ENCODE assay signal across 1 cellular context in the genomic region with DNA sequence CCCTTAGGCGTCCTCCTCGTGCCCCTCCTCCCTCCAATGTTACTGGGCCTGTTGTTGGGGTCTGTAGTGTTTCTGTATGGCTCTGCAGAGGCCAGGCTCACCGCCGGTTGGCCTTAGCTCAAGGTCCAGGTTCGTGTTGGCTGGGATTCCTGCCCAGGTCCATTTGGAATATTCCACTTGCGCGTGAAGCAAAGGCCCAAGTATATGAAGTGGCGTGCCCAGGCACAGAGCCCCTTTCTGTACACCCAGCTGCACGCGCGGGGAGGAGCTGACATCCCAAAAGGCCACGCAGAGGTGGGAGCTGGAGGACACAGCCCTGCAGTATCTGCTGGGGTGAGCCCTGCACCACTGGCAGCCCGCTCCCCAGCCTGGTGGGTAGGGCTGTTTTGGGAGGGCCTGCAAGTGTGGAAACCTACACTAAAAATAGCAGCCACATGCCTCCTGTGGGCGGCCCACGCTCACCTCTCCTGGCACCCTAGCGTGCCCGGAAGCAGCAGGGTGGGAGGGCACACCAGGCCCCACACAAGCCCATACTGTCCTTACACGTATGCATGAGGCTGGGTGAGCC.
TF ChIP-seq lines count a peak whose summit lies in the region.

No MANE protein-coding gene starts in this region.

TF ChIP-seq in HepG2, 621 proteins besides CTCF, POLR2A, EP300 and RAD21 (continued from another document):
- TF ChIP-seq, protein P1, sequence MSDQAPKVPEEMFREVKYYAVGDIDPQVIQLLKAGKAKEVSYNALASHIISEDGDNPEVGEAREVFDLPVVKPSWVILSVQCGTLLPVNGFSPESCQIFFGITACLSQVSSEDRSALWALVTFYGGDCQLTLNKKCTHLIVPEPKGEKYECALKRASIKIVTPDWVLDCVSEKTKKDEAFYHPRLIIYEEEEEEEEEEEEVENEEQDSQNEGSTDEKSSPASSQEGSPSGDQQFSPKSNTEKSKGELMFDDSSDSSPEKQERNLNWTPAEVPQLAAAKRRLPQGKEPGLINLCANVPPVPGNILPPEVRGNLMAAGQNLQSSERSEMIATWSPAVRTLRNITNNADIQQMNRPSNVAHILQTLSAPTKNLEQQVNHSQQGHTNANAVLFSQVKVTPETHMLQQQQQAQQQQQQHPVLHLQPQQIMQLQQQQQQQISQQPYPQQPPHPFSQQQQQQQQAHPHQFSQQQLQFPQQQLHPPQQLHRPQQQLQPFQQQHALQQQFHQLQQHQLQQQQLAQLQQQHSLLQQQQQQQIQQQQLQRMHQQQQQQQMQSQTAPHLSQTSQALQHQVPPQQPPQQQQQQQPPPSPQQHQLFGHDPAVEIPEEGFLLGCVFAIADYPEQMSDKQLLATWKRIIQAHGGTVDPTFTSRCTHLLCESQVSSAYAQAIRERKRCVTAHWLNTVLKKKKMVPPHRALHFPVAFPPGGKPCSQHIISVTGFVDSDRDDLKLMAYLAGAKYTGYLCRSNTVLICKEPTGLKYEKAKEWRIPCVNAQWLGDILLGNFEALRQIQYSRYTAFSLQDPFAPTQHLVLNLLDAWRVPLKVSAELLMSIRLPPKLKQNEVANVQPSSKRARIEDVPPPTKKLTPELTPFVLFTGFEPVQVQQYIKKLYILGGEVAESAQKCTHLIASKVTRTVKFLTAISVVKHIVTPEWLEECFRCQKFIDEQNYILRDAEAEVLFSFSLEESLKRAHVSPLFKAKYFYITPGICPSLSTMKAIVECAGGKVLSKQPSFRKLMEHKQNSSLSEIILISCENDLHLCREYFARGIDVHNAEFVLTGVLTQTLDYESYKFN (CRISPR knock-in tag; conservative IDR thresholded peaks at IDR 0.05): peak; percentile 91
